ENCODE assay signal across 3 cellular contexts in the genomic region with DNA sequence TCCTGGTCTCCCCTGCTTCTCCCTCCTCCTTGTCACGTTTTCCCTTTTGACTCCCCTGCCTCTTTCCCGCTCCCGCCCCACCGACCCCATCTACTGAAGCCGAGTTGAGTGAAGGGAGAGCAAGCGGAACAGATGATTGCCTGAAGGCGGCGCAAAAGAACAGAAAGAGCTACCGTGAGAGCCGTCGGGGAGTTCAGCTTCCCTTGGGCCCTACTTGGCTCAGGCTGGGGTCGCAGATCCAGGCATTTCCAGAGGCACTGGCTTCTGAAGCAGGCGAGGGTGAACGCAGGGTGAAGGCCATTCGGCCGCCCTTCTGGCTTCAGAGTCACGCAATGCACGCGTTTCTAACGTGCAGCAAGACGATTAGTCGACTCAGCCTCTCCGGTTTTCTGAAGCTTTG. TPM values are rescaled to one million over a fixed set of nuclear protein-coding genes. Genes with fewer than 3 reads are reported as not detected.
"Had no signal": no experiment of that assay in that cellular context is flagged by ENCODE, and none has a peak within 500 bp of the region (broad histone marks: within the 10 kb centered on the region; RNA-seq: fewer than 3 reads in every experiment).

No MANE protein-coding gene starts in this region.

RNA-seq across cellular contexts. Expression of gene RNU1-2, which starts 20.8 kb away (rescaled TPM):
- total RNA-seq: HT1080, M059J had no signal
- polyA plus RNA-seq: IgD-negative memory B cell had no signal
